Comparison of ENCODE assay signal across 17 cellular contexts in genomic region chr7:80215734-80216133, GRCh38.
DNase-seq lines count a peak whose midpoint lies in the region; ATAC-seq and TF ChIP-seq lines count a peak whose summit lies in the region.
"Had no signal": no experiment of that assay in that cellular context is flagged by ENCODE, and none has a peak within 500 bp of the region (broad histone marks: within the 10 kb centered on the region; RNA-seq: fewer than 3 reads in every experiment).

No MANE protein-coding gene starts in this region.

- in situ Hi-C loops in IMR-90 (cut with MboI; ENCODE audit: low sequenced_read_pairs) = no loop called here

- H3K9ac ChIP-seq in SK-N-SH (no peak overlapping the region), IMR-90 (ENCODE audit: low read depth, low read length) (no peak overlapping the region), smooth muscle cell (ENCODE audit: low read depth) (no peak overlapping the region)

- TF ChIP-seq CTCF in SK-N-SH (IDR thresholded peaks at IDR 0.05) = no peak
- TF ChIP-seq CTCF in IMR-90 (conservative IDR thresholded peaks at IDR 0.05; ENCODE audit: low read depth, low read length) = no peak
- TF ChIP-seq CTCF in smooth muscle cell (IDR thresholded peaks at IDR 0.05; ENCODE audit: borderline replicate concordance, insufficient read depth, poor library complexity, severe bottlenecking) = no peak
- no peak for TF ChIP-seq CTCF in foreskin fibroblast (IDR thresholded peaks at IDR 0.05; ENCODE audit: low read depth, low read length)

- H3K4me1 ChIP-seq in SK-N-SH (ENCODE audit: control insufficient read depth in 1 of 2, insufficient read depth in 2 of 2, low read depth in 1 of 2, low read length in 1 of 2) (no peaks in the 10 kb centered on the region; a peak in 1 of 4 replicates), IMR-90 (ENCODE audit: control insufficient read depth, insufficient read depth, low read length) (no peaks in the 10 kb centered on the region; the same call in 1 of the 2 replicates), smooth muscle cell (ENCODE audit: low read depth) (no peaks in the 10 kb centered on the region)

- no peak for DNase-seq in SK-N-SH
- no peak for DNase-seq in IMR-90
- DNase-seq in smooth muscle cell (lab: John Stamatoyannopoulos, UW; ENCODE audit: unreplicated experiment) = no peak
- no peak for DNase-seq in ureter (ENCODE audit: low spot score)
- DNase-seq in foreskin fibroblast = no peak
- DNase-seq: 8988T; C1 segment of cervical spinal cord; CD4-positive, CD25-positive, alpha-beta regulatory T cell; CD8-positive, alpha-beta memory T cell; COR-L47; DMS 273 treated with DMSO at 0.1 percent for 48 hours; DMS79; GF-D8; GOT3; H9 had no signal

- intact Hi-C loops in IMR-90 (cut with micrococcal nuclease) = loop anchor here (10.0 kb wide), 1 partner anchor 151 kb away; no protein-coding TSS in a partner anchor

- H4K8ac ChIP-seq in IMR-90 (ENCODE audit: low read depth in 2 of 2, low read length in 2 of 2) = no peak overlapping the region

- POLR2A ChIA-PET in SK-N-SH (lab: Yijun Ruan, JAX) = no interaction called here
- POLR2A ChIA-PET in IMR-90 (lab: Charles Lee; ENCODE audit: unreplicated experiment) = no interaction called here

- peak overlapping the region; percentile 51; the same call in 1 of the 2 replicates for H2AK5ac ChIP-seq in IMR-90 (ENCODE audit: low read depth, low read length)

- no peaks in the 10 kb centered on the region for H3K9me2 ChIP-seq in SK-N-SH

- dilution Hi-C loops in IMR-90 (cut with HindIII; ENCODE audit: low sequenced_read_pairs, unreplicated experiment) = no loop called here

- no peak overlapping the region for H3K4me2 ChIP-seq in SK-N-SH
- no peak overlapping the region for H3K4me2 ChIP-seq in IMR-90 (ENCODE audit: low read depth, low read length)
- H3K4me2 ChIP-seq in smooth muscle cell = no peak overlapping the region

- H3K14ac ChIP-seq in IMR-90 (replicated peaks; ENCODE audit: low read depth, low read length) = no peak overlapping the region

- H4K5ac ChIP-seq in IMR-90 (ENCODE audit: low read depth, low read length) = no peak overlapping the region

- H3K9me1 ChIP-seq in IMR-90 (ENCODE audit: insufficient read depth, low read length) = 0 out of 2 replicates have a peak, but pooled peaks cover 2% of the 10 kb centered on the region

- H2BK5ac ChIP-seq in IMR-90 (ENCODE audit: low read depth, low read length, poor library complexity, severe bottlenecking) = no peak overlapping the region

- H3K23ac ChIP-seq in IMR-90 (ENCODE audit: low read depth, low read length) = no peak overlapping the region

- H3K4me3 ChIP-seq in SK-N-SH (ENCODE audit: low read depth in 2 of 2, low read length in 1 of 2) (no peak overlapping the region), IMR-90 (ENCODE audit: insufficient read depth, low read depth, low read length) (no peak overlapping the region), smooth muscle cell (no peak overlapping the region), foreskin fibroblast (ENCODE audit: low read depth in 1 of 2, low read length in 2 of 2) (no peak overlapping the region)

- H3F3A ChIP-seq in SK-N-SH (replicated peaks; ENCODE audit: insufficient read depth) = peaks cover 6% of the 10 kb centered on the region
- H3F3A ChIP-seq in smooth muscle cell (ENCODE audit: low read depth) = peaks cover 11% of the 10 kb centered on the region

- H3K79me1 ChIP-seq in IMR-90 (ENCODE audit: low read depth in 1 of 2, low read length in 2 of 2) = peaks cover 0 to 3% of the 10 kb centered on the region in 2 experiments; a peak in 1 of 4 replicates

- no peak overlapping the region for H4K91ac ChIP-seq in IMR-90 (ENCODE audit: insufficient read depth, low read depth, low read length)

- no peak for TF ChIP-seq EP300 in SK-N-SH (IDR thresholded peaks at IDR 0.05; ENCODE audit: borderline replicate concordance in 1 of 2, low read depth in 1 of 2, low read length in 1 of 2)

- H3K9me3 ChIP-seq in SK-N-SH (no peaks in the 10 kb centered on the region), IMR-90 (ENCODE audit: control insufficient read depth, insufficient read depth, low read length) (no peaks in the 10 kb centered on the region), smooth muscle cell (replicated peaks; ENCODE audit: low read depth) (no peaks in the 10 kb centered on the region)

- H3K56ac ChIP-seq in IMR-90 (ENCODE audit: extremely low read depth, insufficient read depth, low read length) = no peak overlapping the region

- H3K79me2 ChIP-seq in SK-N-SH (ENCODE audit: insufficient read depth) (no peaks in the 10 kb centered on the region), smooth muscle cell (ENCODE audit: low read depth) (peaks cover 12% of the 10 kb centered on the region)

- H2AFZ ChIP-seq in SK-N-SH (ENCODE audit: low read depth) = no peak overlapping the region
- no peak overlapping the region for H2AFZ ChIP-seq in IMR-90 (replicated peaks; ENCODE audit: low read length, poor library complexity)
- H2AFZ ChIP-seq in smooth muscle cell (ENCODE audit: low read depth) = no peak overlapping the region

- H3K36me3 ChIP-seq in SK-N-SH (replicated peaks in 1 of 2; ENCODE audit: control insufficient read depth in 1 of 2, insufficient read depth in 2 of 2, low read length in 1 of 2) = peaks cover 81 to 97% of the 10 kb centered on the region in 2 experiments
- peaks cover 29% of the 10 kb centered on the region for H3K36me3 ChIP-seq in IMR-90 (ENCODE audit: control insufficient read depth, insufficient read depth, low read length)
- H3K36me3 ChIP-seq in smooth muscle cell (ENCODE audit: low read depth) = peaks cover 15% of the 10 kb centered on the region

- H3K27ac ChIP-seq in SK-N-SH (ENCODE audit: low read depth in 2 of 2, low read length in 1 of 2) (no peak overlapping the region), IMR-90 (ENCODE audit: insufficient read depth, low read length) (no peak overlapping the region), smooth muscle cell (ENCODE audit: low read depth) (peak overlapping the region; percentile 71)

- H2AK9ac ChIP-seq in IMR-90 (replicated peaks; ENCODE audit: low read depth, low read length, poor library complexity) = no peak overlapping the region

- CTCF ChIA-PET in SK-N-SH (lab: Yijun Ruan, JAX) (interaction anchor here (1.3 to 1.9 kb wide), 2 partner anchors 14 to 19 kb away, joined by 3 to 4 read pairs; no protein-coding TSS in a partner anchor), IMR-90 (lab: Yijun Ruan, JAX) (no interaction called here)

- H2BK15ac ChIP-seq in IMR-90 (ENCODE audit: low read depth, low read length) = no peak overlapping the region

- no TSS peak for BruUV-seq in IMR-90 (replicated peaks; lab: Mats Ljungman, UMichigan)

- no peaks in the 10 kb centered on the region for H3K27me3 ChIP-seq in SK-N-SH (ENCODE audit: insufficient read depth)
- H3K27me3 ChIP-seq in IMR-90 (ENCODE audit: control insufficient read depth, insufficient read depth, low read length) = no peaks in the 10 kb centered on the region
- H3K27me3 ChIP-seq in smooth muscle cell (ENCODE audit: low read depth) = no peaks in the 10 kb centered on the region

- H2BK20ac ChIP-seq in IMR-90 (ENCODE audit: low read depth, low read length) = no peak overlapping the region

- no peak overlapping the region for H3K18ac ChIP-seq in IMR-90 (ENCODE audit: low read depth, low read length)

- no peak for TF ChIP-seq POLR2A in IMR-90 (IDR thresholded peaks at IDR 0.05; ENCODE audit: low read depth, low read length)

- no peak overlapping the region for H2BK120ac ChIP-seq in IMR-90 (ENCODE audit: low read depth, low read length)

- TF ChIP-seq RAD21 in SK-N-SH (IDR thresholded peaks at IDR 0.05; ENCODE audit: low read length) = no peak
- TF ChIP-seq RAD21 in IMR-90 (IDR thresholded peaks at IDR 0.05; ENCODE audit: low read length) = no peak

- 94% methylated on average over 3 of the region's 3 CpGs for WGBS in SK-N-SH (ENCODE audit: low lambda C conversion rate)
- whole genome bisulfite sequencing in IMR-90 (ENCODE audit: extremely low coverage in 2 of 2, insufficient read length in 1 of 2), 2 experiments = 75% methylated on average over 1 of the region's 3 CpGs; no CpG with 5 or more reads in 1 of the 2 experiments
- 96% methylated on average over 3 of the region's 3 CpGs for WGBS in smooth muscle cell (ENCODE audit: low lambda C conversion rate)

- ATAC-seq in SK-N-SH treated with all-trans-retinoic acid at 6 μM for 48 hours (0 out of 3 replicates have a peak, but pooled peaks have one; percentile 17), IMR-90 (ENCODE audit: low read depth) (no peak), GM19395 (IDR thresholded peaks at IDR 0.05; ENCODE audit: unreplicated experiment) (no peak)

- H4K20me1 ChIP-seq in SK-N-SH (ENCODE audit: insufficient read depth) (no peaks in the 10 kb centered on the region), IMR-90 (ENCODE audit: insufficient read depth, low read length) (no peaks in the 10 kb centered on the region), smooth muscle cell (ENCODE audit: low read depth) (peaks cover 6% of the 10 kb centered on the region)

- no peak overlapping the region for H3K4ac ChIP-seq in IMR-90 (ENCODE audit: low read depth, low read length)

TF ChIP-seq in SK-N-SH treated with all-trans-retinoic acid at 6 μM for 48 hours, 23 proteins besides CTCF, POLR2A, EP300 and RAD21 (continues in another document):
- TF ChIP-seq PPARA (CRISPR knock-in tag; IDR thresholded peaks at IDR 0.05; ENCODE audit: borderline replicate concordance) = no peak

TF ChIP-seq in SK-N-SH, 30 proteins besides CTCF, POLR2A, EP300 and RAD21:
- no peak for TF ChIP-seq YY1 (IDR thresholded peaks at IDR 0.05; ENCODE audit: low read depth)

TF ChIP-seq in IMR-90, 13 proteins besides CTCF, POLR2A, EP300 and RAD21:
- TF ChIP-seq RCOR1 (IDR thresholded peaks at IDR 0.05; ENCODE audit: insufficient replicate concordance, low read length) = no peak
- no peak for TF ChIP-seq BHLHE40 (IDR thresholded peaks at IDR 0.05; ENCODE audit: low read depth, low read length)
- TF ChIP-seq FOS (IDR thresholded peaks at IDR 0.05; ENCODE audit: low read depth, low read length) = no peak
